8 cellular contexts compared by ENCODE assay signal in the genomic region with DNA sequence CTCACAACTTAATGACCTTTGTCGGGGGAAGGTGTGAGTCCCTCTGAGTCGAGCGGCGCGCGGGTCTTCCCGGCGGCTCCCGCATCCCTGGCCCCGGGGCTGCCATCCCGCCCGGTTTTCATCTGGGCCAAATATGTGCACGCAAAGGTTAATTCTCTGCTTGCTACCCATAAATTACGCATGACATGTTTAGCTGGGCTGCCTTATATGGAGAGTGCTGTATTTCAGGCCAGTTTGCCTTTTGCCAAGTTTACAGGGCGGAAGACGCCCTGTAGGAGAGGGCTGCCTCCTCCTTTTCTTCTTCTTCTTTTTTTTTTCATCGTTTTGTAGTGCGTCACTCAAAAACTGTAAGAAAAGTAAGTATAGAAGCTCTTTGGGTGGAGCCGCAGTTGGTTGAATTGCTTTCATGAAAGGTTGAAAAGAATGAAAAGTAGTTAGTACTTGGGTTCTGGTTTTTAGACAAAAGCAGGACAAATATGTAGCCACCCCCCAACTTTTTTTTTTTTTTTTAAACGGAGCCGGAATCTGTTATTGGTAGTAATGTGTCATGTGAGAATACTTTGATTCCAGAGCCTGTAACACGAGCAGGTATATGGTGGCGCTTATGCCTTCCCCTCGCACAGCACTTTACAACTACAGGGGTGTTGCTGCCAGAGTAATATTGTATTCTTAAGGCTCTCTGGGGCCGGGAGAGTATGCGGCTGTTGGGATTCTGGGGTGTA. TPM values are rescaled to one million over a fixed set of nuclear protein-coding genes. Genes with fewer than 3 reads are reported as not detected.
A peak's percentile ranks its signal among the peaks of the same experiment; 100 is the strongest.
DNase-seq lines count a peak whose midpoint lies in the region; ATAC-seq, FAIRE-seq and TF ChIP-seq lines count a peak whose summit lies in the region.

No MANE protein-coding gene starts in this region.

- TF ChIP-seq CTCF in GM12878 (IDR thresholded peaks at IDR 0.05 in 2 of 3, conservative IDR thresholded peaks at IDR 0.05 in 1 of 3; ENCODE audit: control insufficient read depth in 2 of 3, extremely low read depth in 1 of 3, insufficient read depth in 1 of 3, low read depth in 3 of 3, low read length in 3 of 3) (no peak), retinal pigment epithelial cell (conservative IDR thresholded peaks at IDR 0.05; ENCODE audit: low read depth, low read length) (no peak)

- peak overlapping the region; percentile 95 for H3K4me3 ChIP-seq in GM12878
- H3K4me3 ChIP-seq in iPS DF 6.9 (ENCODE audit: low read length), result peak overlapping the region; percentile 95
- peak overlapping the region; percentile 87 for H3K4me3 ChIP-seq in retinal pigment epithelial cell (ENCODE audit: low read length)

- RAD21 ChIA-PET in GM12878 (lab: Charles Lee; ENCODE audit: unreplicated experiment), result interaction anchor here (0.7 to 6.2 kb wide), 19 partner anchors 8 to 174 kb away, joined by 3 to 53 read pairs (median 5); no protein-coding TSS in a partner anchor

- H3K4me1 ChIP-seq in GM12878 (ENCODE audit: control insufficient read depth, insufficient read depth, low read length), result peaks cover 10% of the 10 kb centered on the region
- H3K4me1 ChIP-seq in iPS DF 6.9 (ENCODE audit: control insufficient read depth, insufficient read depth, low read length), result no peaks in the 10 kb centered on the region; the same call in 1 of the 2 replicates

- peak overlapping the region; percentile 99 for H3K9ac ChIP-seq in GM12878 (ENCODE audit: control insufficient read depth, insufficient read depth, low read length)

- TF ChIP-seq EP300 in Ishikawa (IDR thresholded peaks at IDR 0.05; ENCODE audit: borderline replicate concordance), result no peak; the same call in 1 of the 2 replicates
- no peak for TF ChIP-seq EP300 in GM12878 (IDR thresholded peaks at IDR 0.05; ENCODE audit: borderline replicate concordance in 1 of 2, control insufficient read depth in 1 of 2, low read depth in 2 of 2, low read length in 2 of 2)

- H3K27ac ChIP-seq in GM12878 (ENCODE audit: control insufficient read depth, insufficient read depth), result peak overlapping the region; percentile 90
- no peak overlapping the region for H3K27ac ChIP-seq in iPS DF 6.9 (ENCODE audit: low read length)

- H3K36me3 ChIP-seq in GM12878 (ENCODE audit: control insufficient read depth in 2 of 2, insufficient read depth in 2 of 2, low read length in 1 of 2), result 0 out of 4 replicates have a peak, but pooled peaks cover 0 to 3% of the 10 kb centered on the region in 2 experiments
- no peaks in the 10 kb centered on the region for H3K36me3 ChIP-seq in iPS DF 6.9 (ENCODE audit: control insufficient read depth, insufficient read depth, low read length)

- H3K27me3 ChIP-seq in GM12878 (replicated peaks in 1 of 2; ENCODE audit: control insufficient read depth in 2 of 2, insufficient read depth in 2 of 2, low read length in 1 of 2) (no peaks in the 10 kb centered on the region), iPS DF 6.9 (ENCODE audit: control insufficient read depth, insufficient read depth, low read length) (no peaks in the 10 kb centered on the region)

- no TSS peak for BruUV-seq in GM12878 (replicated peaks; lab: Mats Ljungman, UMichigan)

- intact Hi-C loops in GM12878 (cut with micrococcal nuclease; ENCODE audit: unreplicated experiment), result loop anchor here (2.0 to 5.0 kb wide), 7 partner anchors 25 to 1507 kb away; a partner anchor contains a TSS

- POLR2A ChIA-PET in GM12878 (lab: Charles Lee), result interaction anchor here (0.7 to 3.9 kb wide), 12 partner anchors 11 to 172 kb away, joined by 3 to 40 read pairs (median 4); no protein-coding TSS in a partner anchor

- peak overlapping the region; percentile 43 for H2AFZ ChIP-seq in GM12878 (ENCODE audit: control insufficient read depth, low read depth, low read length)

- peak overlapping the region; percentile 31 for H3K4me2 ChIP-seq in GM12878 (ENCODE audit: control insufficient read depth, insufficient read depth)

- ATAC-seq in GM21526 (IDR thresholded peaks at IDR 0.05; ENCODE audit: low FRiP score, unreplicated experiment) (peak; percentile 7), GM12878 (peak; percentile 45)

- no peak for TF ChIP-seq RAD21 in Ishikawa (IDR thresholded peaks at IDR 0.05; ENCODE audit: low read depth)
- TF ChIP-seq RAD21 in GM12878 (IDR thresholded peaks at IDR 0.05; ENCODE audit: insufficient read depth, low read depth, low read length), result no peak

- in situ Hi-C loops in GM12878 (cut with MboI), result no loop called here

- CTCF ChIA-PET in GM12878 (lab: Yijun Ruan, JAX), result interaction anchor here (0.6 to 1.7 kb wide), 7 partner anchors 13 to 86 kb away, joined by 3 to 5 read pairs (median 3); no protein-coding TSS in a partner anchor

- TF ChIP-seq POLR2A in GM12878 (IDR thresholded peaks at IDR 0.05; ENCODE audit: low read depth, low read length) (no peak), GM12891 (IDR thresholded peaks at IDR 0.05; ENCODE audit: low read depth, low read length) (no peak; the same call in 1 of the 2 replicates)

- WGBS in GM12878 (ENCODE audit: insufficient coverage, insufficient replicate concordance, low lambda C conversion rate, missing lambda C conversion rate), result 2% methylated on average over 24 of the region's 26 CpGs
- no CpG with 5 or more reads among the region's 26 CpGs for WGBS in iPS DF 6.9 (ENCODE audit: insufficient coverage, insufficient read length)

- DNase-seq in DMS114 treated with DMSO at 0.1 percent for 48 hours (lab: John Stamatoyannopoulos, UW; ENCODE audit: unreplicated experiment) (peak; percentile 42), RCC 7860 (ENCODE audit: low spot score) (peak; percentile 52), GM12878 (ENCODE audit: low read depth, low spot score) (no peak), iPS DF 6.9 (ENCODE audit: low read depth, low spot score) (no peak), retinal pigment epithelial cell (ENCODE audit: low read depth) (peak; percentile 56), GM12891 (ENCODE audit: insufficient read length, low spot score) (no peak)

- H3K9me3 ChIP-seq in GM12878 (replicated peaks; ENCODE audit: control insufficient read depth, insufficient read depth, low read length) (no peaks in the 10 kb centered on the region; the same call in 2 of the 3 replicates), iPS DF 6.9 (ENCODE audit: control insufficient read depth, insufficient read depth, low read length) (no peaks in the 10 kb centered on the region)

- H3K79me2 ChIP-seq in GM12878 (ENCODE audit: control insufficient read depth, insufficient read depth, low read length), result peaks cover 76% of the 10 kb centered on the region

- FAIRE-seq in RCC 7860 (lab: Jason Lieb, UNC) (no peak), GM12878 (lab: Jason Lieb, UNC) (no peak), GM12891 (lab: Jason Lieb, UNC) (no peak)

- no peaks in the 10 kb centered on the region for H4K20me1 ChIP-seq in GM12878 (ENCODE audit: control insufficient read depth, insufficient read depth)

- SMC1A ChIA-PET in GM12878 (lab: Charles Lee; ENCODE audit: uncharacterized antibody, unreplicated experiment), result interaction anchor here (1.0 to 11.1 kb wide), 14 partner anchors 12 to 174 kb away, joined by 3 to 83 read pairs (median 7); no protein-coding TSS in a partner anchor

TF ChIP-seq in Ishikawa, 13 proteins besides CTCF, POLR2A, EP300 and RAD21 (continues in another document):
- TF ChIP-seq TAF1 (IDR thresholded peaks at IDR 0.05; ENCODE audit: low read depth), result 0 out of 2 replicates have a peak, but pooled peaks have one; percentile 9
- TF ChIP-seq TCF12 (IDR thresholded peaks at IDR 0.05; ENCODE audit: low read depth), result peak; percentile 33; the same call in 1 of the 2 replicates
- TF ChIP-seq CREB1 (IDR thresholded peaks at IDR 0.05; ENCODE audit: low read depth), result no peak
- TF ChIP-seq, protein P1, sequence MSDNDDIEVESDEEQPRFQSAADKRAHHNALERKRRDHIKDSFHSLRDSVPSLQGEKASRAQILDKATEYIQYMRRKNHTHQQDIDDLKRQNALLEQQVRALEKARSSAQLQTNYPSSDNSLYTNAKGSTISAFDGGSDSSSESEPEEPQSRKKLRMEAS (IDR thresholded peaks at IDR 0.05), result peak; percentile 16; the same call in 1 of the 2 replicates

TF ChIP-seq in GM12878, 131 proteins besides CTCF, POLR2A, EP300 and RAD21 (continues in another document):
- no peak for TF ChIP-seq FOS (IDR thresholded peaks at IDR 0.05; ENCODE audit: borderline replicate concordance, extremely low read depth, insufficient read length)
- no peak for TF ChIP-seq BCL11A (IDR thresholded peaks at IDR 0.05; ENCODE audit: low read depth, low read length)
- TF ChIP-seq KAT2A (conservative IDR thresholded peaks at IDR 0.05; ENCODE audit: control insufficient read depth, low read depth, low read length), result no peak
- TF ChIP-seq IRF4 (IDR thresholded peaks at IDR 0.05; ENCODE audit: low read depth, low read length), result no peak

TF ChIP-seq in GM12891, 5 proteins besides CTCF, POLR2A, EP300 and RAD21:
- TF ChIP-seq POU2F2 (IDR thresholded peaks at IDR 0.05; ENCODE audit: low read depth, low read length) (no peak), TAF1 (IDR thresholded peaks at IDR 0.05; ENCODE audit: low read depth, low read length) (no peak; the same call in 1 of the 2 replicates)
TF ChIP-seq in GM12891: peak in this region for 0.

RNA-seq across cellular contexts. Expression of a gene that starts 0.9 kb away (rescaled TPM):
- 485 and 489 TPM in 2 replicates for total RNA-seq in GM12878 (2013; cell fraction: nucleolus; rRNA removed)
- total RNA-seq in GM12878 (2014; rRNA removed) (337 and 351 TPM in 2 replicates), GM12878 (2014; rRNA removed; fragmentation: Illumina TruSeq; extraction: Trizol) (218 TPM in 2 replicates), GM12878 (2021) (239 and 247 TPM in 2 replicates)
- 64.8 TPM for polyA plus RNA-seq in GM12878 (2011; ENCODE audit: low read depth)
- polyA plus RNA-seq in GM12878 (2011; rRNA removed) (80.9 and 82.1 TPM in 2 replicates), GM12878 (2014; fragmentation: Illumina TruSeq; extraction: Trizol) (200 and 216 TPM in 2 replicates), GM12878 (2014; fragmentation: Nextera tagmentation; extraction: Ambion mirVana) (10 to 100 TPM; 59.6 to 73.3 TPM), GM12878 (2014; rRNA removed) (132 and 143 TPM in 2 replicates), GM12878 (2016; fragmentation: Nextera tagmentation; extraction: Ambion mirVana) (100 to 1,000 TPM; 141 to 146 TPM)
- 104 and 129 TPM in 2 replicates for polyA plus RNA-seq in GM12878 (2011; cell fraction: cytosol; rRNA removed)
- polyA plus RNA-seq in GM12878 (2011; cell fraction: nucleus; rRNA removed), result 52.1 and 62.2 TPM in 2 replicates
- polyA plus RNA-seq in GM12878 (2012), result 94.4 and 94.6 TPM in 2 replicates
- 286 and 329 TPM in 2 replicates for polyA minus RNA-seq in GM12878 (2011; rRNA and poly(A)+ RNA removed)
- 138 and 193 TPM in 2 replicates for polyA minus RNA-seq in GM12878 (2011; cell fraction: cytosol; rRNA and poly(A)+ RNA removed)
- 137 and 215 TPM in 2 replicates for polyA minus RNA-seq in GM12878 (2011; cell fraction: nucleus; rRNA and poly(A)+ RNA removed)
- polyA plus RNA-seq in GM12891 (2012; ENCODE audit: low read depth, missing spikeins), result 103 TPM

Comparison
In these comparisons a context has a peak if more than half of its experiments do, and no peak if none do; other contexts are left out.
1. DNase-seq: peak in DMS114 treated with DMSO at 0.1 percent for 48 hours (single experiment), RCC 7860 (single experiment) and retinal pigment epithelial cell (single experiment); none in GM12878 (single experiment), iPS DF 6.9 (single experiment) and GM12891 (single experiment).
2. Peak in every context shown above with its lines, with median percentiles within 50 percentile points of each other: H3K4me3 ChIP-seq.